1 cellular context compared by ENCODE assay signal in the genomic region with DNA sequence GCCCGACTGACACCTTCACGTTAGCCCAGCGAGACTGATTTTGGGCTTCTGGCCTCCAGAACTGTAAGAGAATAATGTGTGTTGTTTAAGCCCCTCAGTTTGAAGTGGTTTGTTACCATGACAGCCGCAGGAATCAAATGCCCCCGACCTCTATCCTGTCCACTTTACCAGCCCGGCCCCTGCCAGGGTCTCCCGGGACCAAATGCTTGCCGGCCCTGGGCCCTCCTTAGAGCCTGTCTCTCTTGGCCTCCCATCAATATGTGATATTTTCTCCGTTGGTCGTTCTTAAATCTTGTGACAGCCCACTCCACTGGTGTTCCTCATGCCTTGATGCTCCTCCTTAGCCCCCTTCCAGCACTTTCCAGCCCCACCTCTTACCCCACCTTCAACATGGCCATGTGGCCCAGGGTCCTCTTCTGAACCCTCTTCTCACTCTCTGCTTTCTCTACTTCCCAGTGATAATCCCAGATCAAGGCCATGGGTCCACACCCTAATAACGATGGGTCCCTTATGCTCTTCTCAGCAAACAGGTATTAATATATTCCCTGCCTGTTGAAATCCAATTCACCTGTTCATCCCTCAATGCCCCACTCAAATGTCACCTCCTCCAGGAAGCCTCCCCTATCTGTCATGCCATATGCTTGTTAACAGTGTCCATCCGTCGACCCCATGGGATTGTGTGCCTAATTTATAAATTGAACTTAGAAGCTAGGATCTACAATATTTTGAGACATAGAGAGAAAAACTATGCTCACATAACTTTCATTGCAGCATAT.
TF ChIP-seq lines count a peak whose summit lies in the region.

No MANE protein-coding gene starts in this region.

TF ChIP-seq in K562, 482 proteins besides CTCF, POLR2A, EP300 and RAD21 (continued from another document):
- peak; percentile 73 for TF ChIP-seq ZFP36 (IDR thresholded peaks at IDR 0.05; ENCODE audit: low read depth, low read length, partially characterized antibody)
TF ChIP-seq in K562: peak in this region for 1.
